2 cellular contexts compared by ENCODE assay signal in genomic region chr1:39144943-39145650, GRCh38.
TF ChIP-seq lines count a peak whose summit lies in the region.

No MANE protein-coding gene starts in this region.

TF ChIP-seq in SK-N-SH treated with all-trans-retinoic acid at 6 μM for 48 hours, 23 proteins besides CTCF, POLR2A, EP300 and RAD21 (continued from another document):
- no peak for TF ChIP-seq TSHZ2 (CRISPR knock-in tag; IDR thresholded peaks at IDR 0.05)
- TF ChIP-seq SNAI2 (CRISPR knock-in tag; IDR thresholded peaks at IDR 0.05), result no peak
- TF ChIP-seq ZNF8 (CRISPR knock-in tag; IDR thresholded peaks at IDR 0.05), result no peak
- no peak for TF ChIP-seq ZFP3 (CRISPR knock-in tag; IDR thresholded peaks at IDR 0.05)
- no peak for TF ChIP-seq PATZ1 (CRISPR knock-in tag; IDR thresholded peaks at IDR 0.05; ENCODE audit: borderline replicate concordance)
- no peak for TF ChIP-seq ESRRG (CRISPR knock-in tag; IDR thresholded peaks at IDR 0.05)
- no peak for TF ChIP-seq ZNF565 (CRISPR knock-in tag; conservative IDR thresholded peaks at IDR 0.05; ENCODE audit: low read depth)
- TF ChIP-seq BACH2 (CRISPR knock-in tag; IDR thresholded peaks at IDR 0.05; ENCODE audit: borderline replicate concordance), result no peak
- no peak for TF ChIP-seq OSR1 (CRISPR knock-in tag; IDR thresholded peaks at IDR 0.05)
- no peak for TF ChIP-seq CSRNP3 (CRISPR knock-in tag; IDR thresholded peaks at IDR 0.05)
- TF ChIP-seq PPARA (CRISPR knock-in tag; IDR thresholded peaks at IDR 0.05; ENCODE audit: borderline replicate concordance), result no peak
- TF ChIP-seq RARB (CRISPR knock-in tag; IDR thresholded peaks at IDR 0.05), result no peak
- TF ChIP-seq TOX (CRISPR knock-in tag; IDR thresholded peaks at IDR 0.05; ENCODE audit: borderline replicate concordance), result no peak
- no peak for TF ChIP-seq CREB5 (CRISPR knock-in tag; IDR thresholded peaks at IDR 0.05; ENCODE audit: low read depth)
TF ChIP-seq in SK-N-SH treated with all-trans-retinoic acid at 6 μM for 48 hours: peak in this region for 0.

TF ChIP-seq in SK-N-SH, 30 proteins besides CTCF, POLR2A, EP300 and RAD21 (continued from another document):
- no peak for TF ChIP-seq RXRA (IDR thresholded peaks at IDR 0.05; ENCODE audit: borderline replicate concordance, low read depth)
- no peak for TF ChIP-seq FOXM1 (IDR thresholded peaks at IDR 0.05; ENCODE audit: low read depth)
- TF ChIP-seq YY1 (IDR thresholded peaks at IDR 0.05; ENCODE audit: low read depth), result no peak
- no peak for TF ChIP-seq IRF3 (IDR thresholded peaks at IDR 0.05; ENCODE audit: low read depth, low read length)
- TF ChIP-seq PBX3 (IDR thresholded peaks at IDR 0.05), result no peak
- no peak for TF ChIP-seq TEAD4 (IDR thresholded peaks at IDR 0.05; ENCODE audit: borderline replicate concordance, insufficient read depth)
- TF ChIP-seq NFIC (IDR thresholded peaks at IDR 0.05; ENCODE audit: borderline replicate concordance), result no peak
- TF ChIP-seq MXI1 (IDR thresholded peaks at IDR 0.05; ENCODE audit: low read depth, low read length), result no peak
- no peak for TF ChIP-seq MAX (IDR thresholded peaks at IDR 0.05; ENCODE audit: low read depth)
- TF ChIP-seq TAF1 (IDR thresholded peaks at IDR 0.05; ENCODE audit: borderline replicate concordance, low read depth, low read length), result no peak
